ENCODE assay signal across 23 cellular contexts in the genomic region with DNA sequence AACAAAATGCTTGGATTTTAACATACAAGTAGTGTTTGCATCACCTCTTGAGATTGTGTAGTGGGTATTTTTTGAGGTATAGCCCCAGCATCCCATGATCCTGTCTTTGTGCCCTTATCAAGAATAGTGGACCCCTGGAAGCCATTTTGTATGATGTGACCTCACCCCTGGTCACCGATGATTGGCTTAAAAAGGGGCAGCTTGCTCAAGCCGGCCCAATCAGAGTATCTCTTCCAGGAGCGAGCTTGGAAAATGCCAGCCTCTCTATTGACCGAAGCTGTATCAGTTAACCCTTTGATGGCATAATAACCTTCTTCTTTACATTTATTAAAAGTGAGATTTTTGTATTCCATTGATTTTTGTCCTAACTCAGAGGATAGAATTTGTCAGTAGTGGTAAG. TPM values are rescaled to one million over a fixed set of nuclear protein-coding genes. Genes with fewer than 3 reads are reported as not detected.
"Had no signal": no experiment of that assay in that cellular context is flagged by ENCODE, and none has a peak within 500 bp of the region (broad histone marks: within the 10 kb centered on the region; RNA-seq: fewer than 3 reads in every experiment).

No MANE protein-coding gene starts in this region.

- H3K36me3 ChIP-seq: breast epithelium, heart left ventricle, stomach, suprapubic skin, transverse colon had no signal

- H3K4me1 ChIP-seq: breast epithelium, transverse colon had no signal

- H3K27me3 ChIP-seq: breast epithelium, heart left ventricle, stomach, suprapubic skin, transverse colon had no signal

- H3K27ac ChIP-seq: coronary artery, epithelial cell of prostate, suprapubic skin, VCaP had no signal

- H3K4me1 Mint-ChIP-seq: activated naive CD8-positive, alpha-beta T cell treated with anti-CD3 and anti-CD28 coated beads, Interleukin-2, amount 10 ng/mL, durations not matched to agents 7 days and 5 days; natural killer cell; stimulated activated memory B cell treated with anti-CD40 and anti-IgM and Interleukin-4, amounts not matched to agents 10 μg/mL and 1 μg/mL and 100 μg/mL, for 72 hours had no signal

- H3K4me3 ChIP-seq: breast epithelium, coronary artery, heart left ventricle, lung, stomach, suprapubic skin, transverse colon had no signal

- H3K9me3 Mint-ChIP-seq: activated naive CD4-positive, alpha-beta T cell treated with anti-CD3 and anti-CD28 coated beads for 36 hours; activated naive CD8-positive, alpha-beta T cell treated with anti-CD3 and anti-CD28 coated beads, Interleukin-2, amount 10 ng/mL, durations not matched to agents 7 days and 5 days; activated T-cell treated with anti-CD3 and anti-CD28 coated beads, Interleukin-2, amount 50 U/mL, for 72 hours; endodermal cell; natural killer cell; stimulated activated memory B cell treated with anti-CD40 and anti-IgM and Interleukin-4, amounts not matched to agents 10 μg/mL and 1 μg/mL and 100 μg/mL, for 72 hours had no signal

- DNase-seq: activated CD4-positive, alpha-beta T cell treated with anti-CD3 and anti-CD28 coated beads, Interleukin-2, amount 50 U/mL, for 4 hours; activated CD4-positive, CD25-positive, alpha-beta regulatory T cell treated with anti-CD3 and anti-CD28 coated beads, Interleukin-2, amount 50 U/mL, for 72 hours; activated effector memory CD4-positive, alpha-beta T cell treated with Interleukin-2 at 50 U/mL for 16 hours; activated naive CD4-positive, alpha-beta T cell treated with anti-CD3 and anti-CD28 coated beads for 36 hours; activated naive CD8-positive, alpha-beta T cell treated with anti-CD3 and anti-CD28 coated beads, Interleukin-2, amount 10 ng/mL, durations not matched to agents 7 days and 5 days; activated T-cell treated with anti-CD3 and anti-CD28 coated beads, Interleukin-2, amount 50 U/mL, for 72 hours; amniotic stem cell; endodermal cell; heart left ventricle; natural killer cell; small intestine; stomach; transverse colon had no signal

- H3K36me3 Mint-ChIP-seq: activated naive CD8-positive, alpha-beta T cell treated with anti-CD3 and anti-CD28 coated beads, Interleukin-2, amount 10 ng/mL, durations not matched to agents 7 days and 5 days; natural killer cell; stimulated activated memory B cell treated with anti-CD40 and anti-IgM and Interleukin-4, amounts not matched to agents 10 μg/mL and 1 μg/mL and 100 μg/mL, for 72 hours had no signal

- H3K27ac Mint-ChIP-seq: activated naive CD4-positive, alpha-beta T cell treated with anti-CD3 and anti-CD28 coated beads for 36 hours; activated naive CD8-positive, alpha-beta T cell treated with anti-CD3 and anti-CD28 coated beads, Interleukin-2, amount 10 ng/mL, durations not matched to agents 7 days and 5 days; activated T-cell treated with anti-CD3 and anti-CD28 coated beads, Interleukin-2, amount 50 U/mL, for 72 hours; endodermal cell; natural killer cell; stimulated activated memory B cell treated with anti-CD40 and anti-IgM and Interleukin-4, amounts not matched to agents 10 μg/mL and 1 μg/mL and 100 μg/mL, for 72 hours had no signal

- H3K4me3 Mint-ChIP-seq: activated naive CD4-positive, alpha-beta T cell treated with anti-CD3 and anti-CD28 coated beads for 36 hours; activated naive CD8-positive, alpha-beta T cell treated with anti-CD3 and anti-CD28 coated beads, Interleukin-2, amount 10 ng/mL, durations not matched to agents 7 days and 5 days; activated T-cell treated with anti-CD3 and anti-CD28 coated beads, Interleukin-2, amount 50 U/mL, for 72 hours; endodermal cell; natural killer cell; stimulated activated memory B cell treated with anti-CD40 and anti-IgM and Interleukin-4, amounts not matched to agents 10 μg/mL and 1 μg/mL and 100 μg/mL, for 72 hours had no signal

- H3K9me3 ChIP-seq: breast epithelium, heart left ventricle, stomach, suprapubic skin, transverse colon had no signal

RNA-seq across cellular contexts. Expression of gene FAM20A, which starts 55.5 kb away (rescaled TPM):
- total RNA-seq: activated CD8-positive, alpha-beta memory T cell treated with anti-CD3 and anti-CD28 coated beads for 36 hours; activated naive CD4-positive, alpha-beta T cell treated with anti-CD3 and anti-CD28 coated beads for 36 hours; activated naive CD8-positive, alpha-beta T cell treated with anti-CD3 and anti-CD28 coated beads, Interleukin-2, amount 10 ng/mL, durations not matched to agents 7 days and 5 days; activated T-cell treated with anti-CD3 and anti-CD28 coated beads, Interleukin-2, amount 50 U/mL, for 72 hours; T-helper 2 cell treated with Interferon-gamma antibody and Interleukin-4, amounts not matched to agents 100 ng/mL and 5 ng/mL, for 36 hours had no signal
- polyA plus RNA-seq: keratinocyte had no signal
